ENCODE assay signal across 34 cellular contexts in genomic region chr2:216930716-216931115, GRCh38.
"Had no signal": no experiment of that assay in that cellular context is flagged by ENCODE, and none has a peak within 500 bp of the region (broad histone marks: within the 10 kb centered on the region; RNA-seq: fewer than 3 reads in every experiment).

No MANE protein-coding gene starts in this region.

- DNase-seq: Karpas-422, Kasumi-1, MM.1S, MV-4-11, NCI-H1048, NCI-H1092, NCI-H1092 treated with DMSO at 0.1 percent for 48 hours, NCI-H1105, NCI-H1105 treated with DMSO at 0.1 percent for 48 hours, NCI-H1417, NCI-H1417 treated with DMSO at 0.1 percent for 48 hours, NCI-H1436, NCI-H1436 treated with DMSO at 0.1 percent for 48 hours, NCI-H146, NCI-H1694, NCI-H1694 treated with DMSO at 0.1 percent for 48 hours, NCI-H187, NCI-H187 treated with DMSO at 0.1 percent for 48 hours, NCI-H1930, NCI-H2029, NCI-H2029 treated with DMSO at 0.1 percent for 48 hours, NCI-H2081, NCI-H2081 treated with DMSO at 0.1 percent for 48 hours, NCI-H2107, NCI-H2171, NCI-H2171 treated with DMSO at 0.1 percent for 48 hours, NCI-H2227 treated with DMSO at 0.1 percent for 48 hours, NCI-H226, NCI-H345, NCI-H446, NCI-H446 treated with DMSO at 0.1 percent for 48 hours, NCI-H510A, NCI-H510A treated with DMSO at 0.1 percent for 48 hours, NCI-H524 had no signal
